ENCODE assay signal across 8 cellular contexts in the genomic region with DNA sequence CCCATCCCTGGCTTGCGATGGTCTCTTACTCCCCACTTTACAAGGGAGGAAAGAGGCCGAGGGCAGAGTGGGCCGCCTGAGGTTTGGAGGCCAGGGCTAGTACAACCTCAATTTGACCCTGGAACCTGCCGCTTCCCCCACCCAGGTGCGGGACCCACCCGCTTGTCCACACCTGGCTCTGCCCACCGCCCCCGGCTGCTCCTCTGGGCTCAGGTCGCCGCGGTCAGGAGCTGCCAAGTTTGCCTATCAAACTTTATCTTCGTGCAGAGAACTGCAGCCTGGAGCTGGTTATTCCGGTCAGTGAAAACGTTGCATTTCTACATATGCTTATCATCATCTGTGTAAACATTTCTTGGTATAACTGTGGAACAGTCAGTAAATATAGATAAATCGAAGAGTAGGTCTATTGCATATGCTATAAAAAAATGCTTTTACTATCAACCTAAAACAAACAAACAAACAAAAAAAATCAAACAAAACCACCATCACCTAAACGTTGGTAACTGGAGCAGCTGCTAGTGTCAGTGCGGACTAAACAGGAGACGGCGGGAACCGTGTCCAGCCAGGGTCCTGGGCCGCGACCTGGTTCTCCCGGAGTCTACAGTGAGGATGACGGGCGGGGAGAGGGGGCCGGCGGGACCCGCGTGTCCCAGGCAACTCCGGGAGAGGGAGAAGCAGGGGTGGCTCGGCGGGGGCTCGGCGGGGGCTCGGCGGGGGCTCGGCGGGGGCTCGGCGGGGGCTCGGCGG. TPM values are rescaled to one million over a fixed set of nuclear protein-coding genes. Genes with fewer than 3 reads are reported as not detected.
DNase-seq lines count a peak whose midpoint lies in the region; ATAC-seq and TF ChIP-seq lines count a peak whose summit lies in the region.

No MANE protein-coding gene starts in this region.

- peaks cover 37% of the 10 kb centered on the region for H3K79me2 ChIP-seq in GM23248 (ENCODE audit: insufficient read depth)

- TF ChIP-seq CTCF in 22Rv1 (IDR thresholded peaks at IDR 0.05) (no peak), nephron progenitor cell (IDR thresholded peaks at IDR 0.05) (no peak)

- H3K9me3 ChIP-seq in GM23248 (ENCODE audit: low read depth) (no peaks in the 10 kb centered on the region), T-helper 17 cell (ENCODE audit: control insufficient read depth, low read length, poor library complexity, severe bottlenecking) (no peaks in the 10 kb centered on the region)

- peaks cover 18% of the 10 kb centered on the region for H3F3A ChIP-seq in GM23248 (ENCODE audit: insufficient read depth)

- peak overlapping the region; percentile 93 for H3K4me3 ChIP-seq in GM23248

- DNase-seq in GM23248: no peak
- DNase-seq in T-helper 17 cell: no peak
- peak; percentile 35 for DNase-seq in fibroblast of peridontal ligament (ENCODE audit: extremely low read depth)
- peak; percentile 61 for DNase-seq in nephron progenitor cell
- no peak for DNase-seq in G401 (ENCODE audit: low spot score)

- no peaks in the 10 kb centered on the region for H3K9me2 ChIP-seq in GM23248 (ENCODE audit: insufficient read depth)

- H2AFZ ChIP-seq in GM23248: peak overlapping the region; percentile 40; the same call in 1 of the 2 replicates

- H3K27me3 ChIP-seq in GM23248 (replicated peaks; ENCODE audit: insufficient read depth): no peaks in the 10 kb centered on the region

- H3K27me3 Mint-ChIP-seq in T-helper 17 cell (no peaks in the 10 kb centered on the region), nephron progenitor cell (ENCODE audit: low read depth, poor library complexity) (peaks cover 28% of the 10 kb centered on the region)

- H3K36me3 Mint-ChIP-seq in T-helper 17 cell (ENCODE audit: low read depth) (peaks cover 2% of the 10 kb centered on the region), nephron progenitor cell (ENCODE audit: low read depth) (no peaks in the 10 kb centered on the region)

- peaks cover 24% of the 10 kb centered on the region for H3K4me1 Mint-ChIP-seq in T-helper 17 cell
- H3K4me1 Mint-ChIP-seq in nephron progenitor cell: peaks cover 34% of the 10 kb centered on the region

- H3K27ac Mint-ChIP-seq in T-helper 17 cell: peak overlapping the region; percentile 69
- peak overlapping the region; percentile 76 for H3K27ac Mint-ChIP-seq in nephron progenitor cell

- 28 to 32% methylated on average over 27 to 30 of the region's 42 CpGs for WGBS in GM23248 (ENCODE audit: low coverage in 1 of 2, low lambda C conversion rate in 2 of 2, missing lambda C conversion rate in 2 of 2), 2 experiments

- no peak for ATAC-seq in T-helper 17 cell
- no peak for ATAC-seq in HG02571 (IDR thresholded peaks at IDR 0.05; ENCODE audit: unreplicated experiment)
- ATAC-seq in GM21515 (IDR thresholded peaks at IDR 0.05; ENCODE audit: unreplicated experiment): no peak

- H3K9me3 Mint-ChIP-seq in nephron progenitor cell: no peaks in the 10 kb centered on the region

- in situ Hi-C loops in GM23248 (cut with MboI): no loop called here
- in situ Hi-C loops in G401 (cut with HindIII; ENCODE audit: low sequenced_read_pairs): no loop called here

- peak overlapping the region; percentile 96 for H3K9ac ChIP-seq in GM23248

- H3K4me2 ChIP-seq in GM23248 (ENCODE audit: unreplicated experiment): peak overlapping the region; percentile 72

- no peaks in the 10 kb centered on the region for H3K36me3 ChIP-seq in GM23248 (ENCODE audit: low read depth)

- peaks cover 14% of the 10 kb centered on the region for H3K4me1 ChIP-seq in GM23248 (ENCODE audit: insufficient read depth)

- H3K27ac ChIP-seq in 22Rv1: peak overlapping the region; percentile 95
- no peak overlapping the region for H3K27ac ChIP-seq in GM23248

- no peaks in the 10 kb centered on the region for H4K20me1 ChIP-seq in GM23248 (ENCODE audit: insufficient read depth)

- H3K4me3 Mint-ChIP-seq in T-helper 17 cell (peak overlapping the region; percentile 99), nephron progenitor cell (peak overlapping the region; percentile 92)

RNA-seq across cellular contexts. Expression of gene ADARB1, which starts 0.9 kb away (rescaled TPM):
- 17.4 and 22.6 TPM in 2 replicates for total RNA-seq in GM23248 (2014; rRNA removed; shearing (Covaris generic))
- polyA plus RNA-seq in GM23248 (2016; fragmentation: Nextera tagmentation; extraction: Ambion mirVana): 16.3 and 18.7 TPM in 2 replicates
- 10 to 100 TPM; 28.4 to 37.0 TPM for total RNA-seq in T-helper 17 cell
- 67.7 and 68.1 TPM in 2 replicates for total RNA-seq in G401 (2014; rRNA removed; shearing (Covaris generic))

Comparison
In these comparisons a context has a peak if more than half of its experiments do, and no peak if none do; other contexts are left out.
1. DNase-seq: peak in fibroblast of peridontal ligament (single experiment) and nephron progenitor cell (single experiment); none in GM23248 (single experiment), T-helper 17 cell (0 of 3) and G401 (single experiment).